1 cellular context compared by ENCODE assay signal in genomic region chr12:108573310-108573709, GRCh38.
TF ChIP-seq lines count a peak whose summit lies in the region.

No MANE protein-coding gene starts in this region.

TF ChIP-seq in H1, 55 proteins besides CTCF, POLR2A, EP300 and RAD21:
- no peak for TF ChIP-seq HDAC6 (IDR thresholded peaks at IDR 0.05; ENCODE audit: low read depth, low read length)
- TF ChIP-seq MAFK (IDR thresholded peaks at IDR 0.05; ENCODE audit: low read depth, low read length), result peak; percentile 64; the same call in 1 of the 2 replicates
